Comparison of ENCODE assay signal across 2 cellular contexts in genomic region chr12:6569786-6570185, GRCh38.
A peak's percentile ranks its signal among the peaks of the same experiment; 100 is the strongest.
TF ChIP-seq lines count a peak whose summit lies in the region.

No MANE protein-coding gene starts in this region.

TF ChIP-seq in IMR-90, 13 proteins besides CTCF, POLR2A, EP300 and RAD21:
- TF ChIP-seq RFX5 (IDR thresholded peaks at IDR 0.05; ENCODE audit: low read depth, low read length) (no peak), FOS (IDR thresholded peaks at IDR 0.05; ENCODE audit: low read depth, low read length) (no peak), MAZ (IDR thresholded peaks at IDR 0.05; ENCODE audit: borderline replicate concordance, low read depth, low read length) (no peak), CEBPB (IDR thresholded peaks at IDR 0.05; ENCODE audit: low read depth, low read length) (no peak), ELK1 (IDR thresholded peaks at IDR 0.05; ENCODE audit: borderline replicate concordance, low read depth, low read length) (no peak), NFE2L2 (IDR thresholded peaks at IDR 0.05; ENCODE audit: low read depth, low read length) (no peak), MAFK (IDR thresholded peaks at IDR 0.05; ENCODE audit: low read depth, low read length) (no peak), RCOR1 (IDR thresholded peaks at IDR 0.05; ENCODE audit: insufficient replicate concordance, low read length) (no peak), BHLHE40 (IDR thresholded peaks at IDR 0.05; ENCODE audit: low read depth, low read length) (no peak), SMC3 (IDR thresholded peaks at IDR 0.05; ENCODE audit: low read depth, low read length) (no peak), CHD1 (IDR thresholded peaks at IDR 0.05; ENCODE audit: low read depth, low read length) (no peak), MXI1 (IDR thresholded peaks at IDR 0.05; ENCODE audit: borderline replicate concordance, low read depth, low read length) (no peak)
- TF ChIP-seq, protein P1, sequence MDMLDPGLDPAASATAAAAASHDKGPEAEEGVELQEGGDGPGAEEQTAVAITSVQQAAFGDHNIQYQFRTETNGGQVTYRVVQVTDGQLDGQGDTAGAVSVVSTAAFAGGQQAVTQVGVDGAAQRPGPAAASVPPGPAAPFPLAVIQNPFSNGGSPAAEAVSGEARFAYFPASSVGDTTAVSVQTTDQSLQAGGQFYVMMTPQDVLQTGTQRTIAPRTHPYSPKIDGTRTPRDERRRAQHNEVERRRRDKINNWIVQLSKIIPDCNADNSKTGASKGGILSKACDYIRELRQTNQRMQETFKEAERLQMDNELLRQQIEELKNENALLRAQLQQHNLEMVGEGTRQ (IDR thresholded peaks at IDR 0.05; ENCODE audit: low read depth, low read length) = no peak
TF ChIP-seq in IMR-90: peak in this region for 0.

TF ChIP-seq in K562, 482 proteins besides CTCF, POLR2A, EP300 and RAD21:
- TF ChIP-seq RBFOX2 (IDR thresholded peaks at IDR 0.05; ENCODE audit: low read depth, low read length) (0 out of 2 replicates have a peak, but pooled peaks have one; percentile 24), NCOR1 (IDR thresholded peaks at IDR 0.05) (no peak)
TF ChIP-seq in K562: peak in this region for 1.
